In the genomic region with DNA sequence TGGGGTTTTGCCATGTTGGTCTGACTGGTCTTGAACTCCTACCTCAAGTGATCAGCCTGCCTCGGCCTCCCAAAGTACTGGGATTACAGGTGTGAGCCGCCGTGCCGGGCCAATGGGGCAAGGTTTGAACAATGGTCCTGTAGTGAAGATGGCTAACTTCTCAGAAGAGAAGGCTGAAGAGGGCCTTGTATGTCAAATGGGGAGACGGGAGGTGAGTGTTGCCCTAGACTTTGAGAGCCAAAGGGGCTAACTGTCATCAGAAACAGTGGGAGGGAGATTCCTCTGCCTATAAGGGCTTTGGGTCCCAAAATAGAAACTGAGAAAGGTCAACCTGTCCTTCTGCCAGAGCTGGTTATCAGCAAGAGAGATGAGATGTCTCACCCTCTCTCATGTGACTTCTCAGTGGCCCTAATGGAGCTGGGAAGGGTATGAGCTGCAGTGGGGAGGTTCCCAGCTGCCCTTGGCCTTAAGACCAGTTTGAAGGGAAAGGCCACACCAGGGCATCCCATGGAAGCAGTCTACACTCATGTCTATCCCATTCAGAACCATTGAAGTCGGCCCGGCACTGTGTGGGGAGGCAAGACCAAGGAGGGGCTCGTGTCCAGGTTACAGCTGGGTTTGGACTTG, we compare ENCODE assay signal across 12 cellular contexts. TPM values are rescaled to one million over a fixed set of nuclear protein-coding genes. Genes with fewer than 3 reads are reported as not detected.
DNase-seq lines count a peak whose midpoint lies in the region; ATAC-seq and TF ChIP-seq lines count a peak whose summit lies in the region.
"Had no signal": no experiment of that assay in that cellular context is flagged by ENCODE, and none has a peak within 500 bp of the region (broad histone marks: within the 10 kb centered on the region; RNA-seq: fewer than 3 reads in every experiment).

No MANE protein-coding gene starts in this region.

- peak overlapping the region; percentile 92 for H3K4me3 Mint-ChIP-seq in HFFc6

- ATAC-seq in HG03342 (IDR thresholded peaks at IDR 0.05; ENCODE audit: unreplicated experiment) (no peak), GM21619 (IDR thresholded peaks at IDR 0.05; ENCODE audit: unreplicated experiment) (no peak)

- H3K4me1 ChIP-seq in ascending aorta (peaks cover 0 to 12% of the 10 kb centered on the region in 2 donors), muscle layer of colon (ENCODE audit: insufficient read depth, low read length) (peaks cover 27% of the 10 kb centered on the region), tibial nerve (peaks cover 0 to 33% (median 19%) of the 10 kb centered on the region in 4 donors)

- 96 to 97% methylated on average over 8 of the region's 8 CpGs for WGBS in tibial nerve, 2 donors

- H3K27ac Mint-ChIP-seq in HFFc6 = peak overlapping the region; percentile 97

- H3K27ac ChIP-seq in 22Rv1 (peak overlapping the region; percentile 92), ascending aorta (peak overlapping the region; percentile 97 to 98), muscle layer of colon (ENCODE audit: low read depth, low read length) (peak overlapping the region; percentile 100), tibial nerve (peak overlapping the region in 2 of 4 donors; percentile 99)

- H3K27me3 Mint-ChIP-seq in HFFc6 (ENCODE audit: insufficient read depth) = no peaks in the 10 kb centered on the region; the same call in 1 of the 2 replicates

- H3K9ac ChIP-seq in muscle layer of colon (ENCODE audit: low read length) = no peak overlapping the region

- H3K9me3 ChIP-seq in ascending aorta (no peaks in the 10 kb centered on the region), muscle layer of colon (ENCODE audit: low read length) (no peaks in the 10 kb centered on the region), tibial nerve (no peaks in the 10 kb centered on the region)
- H3K9me3 ChIP-seq: ovary, testis had no signal

- peak overlapping the region in 1 of 2 donors; percentile 91 for H3K4me3 ChIP-seq in ascending aorta
- H3K4me3 ChIP-seq in muscle layer of colon (ENCODE audit: low read depth in 1 of 2, low read length in 2 of 2) = peak overlapping the region in 1 of 2 donors; percentile 96
- no peak overlapping the region for H3K4me3 ChIP-seq in tibial nerve

- no peaks in the 10 kb centered on the region for H3K27me3 ChIP-seq in ascending aorta
- no peaks in the 10 kb centered on the region for H3K27me3 ChIP-seq in muscle layer of colon (ENCODE audit: control insufficient read depth in 1 of 2, insufficient read depth in 2 of 2, low read length in 2 of 2)
- no peaks in the 10 kb centered on the region for H3K27me3 ChIP-seq in tibial nerve
- H3K27me3 ChIP-seq: ovary, testis had no signal

- TF ChIP-seq CTCF in 22Rv1 (IDR thresholded peaks at IDR 0.05) = no peak
- no peak for TF ChIP-seq CTCF in HFFc6 (IDR thresholded peaks at IDR 0.05)
- no peak for TF ChIP-seq CTCF in ascending aorta (IDR thresholded peaks at IDR 0.05)
- no peak for TF ChIP-seq CTCF in tibial nerve (IDR thresholded peaks at IDR 0.05)

- no peaks in the 10 kb centered on the region for H3K36me3 ChIP-seq in ascending aorta
- H3K36me3 ChIP-seq in muscle layer of colon (ENCODE audit: insufficient read depth, low read length) = no peaks in the 10 kb centered on the region
- no peaks in the 10 kb centered on the region for H3K36me3 ChIP-seq in tibial nerve
- H3K36me3 ChIP-seq: ovary had no signal

- no peaks in the 10 kb centered on the region for H3K9me3 Mint-ChIP-seq in HFFc6

- peaks cover 47% of the 10 kb centered on the region for H3K4me1 Mint-ChIP-seq in HFFc6 (ENCODE audit: low read depth)

- TF ChIP-seq EP300 in tibial nerve (IDR thresholded peaks at IDR 0.05) = no peak

- DNase-seq in HFFc6 = no peak
- no peak for DNase-seq in ascending aorta (ENCODE audit: low spot score in 2 of 2)
- DNase-seq in activated CD4-positive, CD25-positive, alpha-beta regulatory T cell (lab: John Stamatoyannopoulos, UW) = no peak
- no peak for DNase-seq in tibial nerve (ENCODE audit: low spot score in 2 of 2)
- DNase-seq: DMS79 treated with DMSO at 0.1 percent for 48 hours, KBM-7 had no signal

- TF ChIP-seq POLR2A in tibial nerve (IDR thresholded peaks at IDR 0.05) = no peak

- intact Hi-C loops in ascending aorta (cut with DNase I) = loop anchor here (2.0 to 10.0 kb wide), 4 partner anchors 101 to 1235 kb away; partner anchors contain the start of genes CAMK2G and VDAC2

- peaks cover 7% of the 10 kb centered on the region; the same call in 1 of the 2 replicates for H3K36me3 Mint-ChIP-seq in HFFc6 (ENCODE audit: low read depth)

RNA-seq across cellular contexts. Expression of gene SAMD8, which starts 1.3 kb away (rescaled TPM):
- total RNA-seq in HFFc6 (2021; fragmentation: NEBNext Ultra II Directional; extraction: Animal tissue kit (Norgen Biotek cat#: 25700)) = 10 to 100 TPM; 26.5 to 31.5 (median 29.9) TPM
- total RNA-seq in ascending aorta = 16.5 TPM
- total RNA-seq in tibial nerve = 10 to 100 TPM; 46.5 to 62.0 (median 56.7) TPM
